15 cellular contexts compared by ENCODE assay signal in the genomic region with DNA sequence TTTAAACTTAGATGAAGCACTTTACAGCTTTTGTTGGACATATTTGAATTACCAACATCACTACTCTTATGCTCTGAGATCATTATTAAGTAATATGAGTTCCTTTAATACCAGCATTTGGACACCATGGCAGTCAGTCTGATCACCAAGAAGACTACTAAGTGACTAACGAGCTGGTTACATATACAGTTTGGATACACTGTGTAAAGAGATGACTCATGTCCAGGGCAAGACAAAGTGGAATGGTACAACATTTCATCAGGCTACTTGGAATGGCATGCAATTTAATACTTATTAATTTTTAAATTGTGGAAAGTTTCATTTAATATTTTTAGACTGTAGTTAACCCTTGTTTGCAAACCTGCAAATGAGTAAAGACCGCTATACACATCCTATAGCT.
"Had no signal": no experiment of that assay in that cellular context is flagged by ENCODE, and none has a peak within 500 bp of the region (broad histone marks: within the 10 kb centered on the region; RNA-seq: fewer than 3 reads in every experiment).

No MANE protein-coding gene starts in this region.

- ATAC-seq: effector memory CD8-positive, alpha-beta T cell; heart left ventricle had no signal

- H3K27ac ChIP-seq: heart left ventricle, left ventricle myocardium inferior, thoracic aorta had no signal

- H3K27ac Mint-ChIP-seq: activated naive CD4-positive, alpha-beta T cell treated with anti-CD3 and anti-CD28 coated beads, Interleukin-2, amount 50 U/mL, for 24 hours; effector memory CD8-positive, alpha-beta T cell; nephron; stimulated activated naive CD8-positive, alpha-beta T cell treated with anti-CD3 and anti-CD28 coated beads, Interleukin-15, Interleukin-2, amounts not matched to agents 100 ng/mL and 50 ng/mL, for 24 hours had no signal

- H3K9me3 Mint-ChIP-seq: nephron had no signal

- H3K27me3 Mint-ChIP-seq: activated naive CD4-positive, alpha-beta T cell treated with anti-CD3 and anti-CD28 coated beads, Interleukin-2, amount 50 U/mL, for 24 hours; effector memory CD8-positive, alpha-beta T cell; stimulated activated naive CD8-positive, alpha-beta T cell treated with anti-CD3 and anti-CD28 coated beads, Interleukin-15, Interleukin-2, amounts not matched to agents 100 ng/mL and 50 ng/mL, for 24 hours had no signal

- DNase-seq: activated CD4-positive, alpha-beta T cell treated with anti-CD3 and anti-CD28 coated beads, Interleukin-2, amount 50 U/mL, for 1 hour; activated CD4-positive, CD25-positive, alpha-beta regulatory T cell; effector memory CD8-positive, alpha-beta T cell; foreskin fibroblast; heart left ventricle; islet precursor cell; left ventricle myocardium inferior; mesendoderm; stimulated activated CD4-positive, alpha-beta T cell treated with anti-CD3 and anti-CD28 coated beads, Interleukin-4, amount 100 ng/mL, for 1 hour; stimulated activated CD8-positive, alpha-beta memory T cell treated with anti-CD3 and anti-CD28 coated beads, Interleukin-4, amount 100 ng/mL, for 48 hours; T-helper 2 cell had no signal

- H3K4me1 Mint-ChIP-seq: activated naive CD4-positive, alpha-beta T cell treated with anti-CD3 and anti-CD28 coated beads, Interleukin-2, amount 50 U/mL, for 24 hours had no signal

- H3K4me3 Mint-ChIP-seq: activated naive CD4-positive, alpha-beta T cell treated with anti-CD3 and anti-CD28 coated beads, Interleukin-2, amount 50 U/mL, for 24 hours; effector memory CD8-positive, alpha-beta T cell; nephron; stimulated activated naive CD8-positive, alpha-beta T cell treated with anti-CD3 and anti-CD28 coated beads, Interleukin-15, Interleukin-2, amounts not matched to agents 100 ng/mL and 50 ng/mL, for 24 hours had no signal

- H3K36me3 Mint-ChIP-seq: activated naive CD4-positive, alpha-beta T cell treated with anti-CD3 and anti-CD28 coated beads, Interleukin-2, amount 50 U/mL, for 24 hours had no signal
